21 cellular contexts compared by ENCODE assay signal in genomic region chr5:76757049-76757448, GRCh38. TPM values are rescaled to one million over a fixed set of nuclear protein-coding genes. Genes with fewer than 3 reads are reported as not detected.
DNase-seq lines count a peak whose midpoint lies in the region; ATAC-seq, FAIRE-seq and TF ChIP-seq lines count a peak whose summit lies in the region.
"Had no signal": no experiment of that assay in that cellular context is flagged by ENCODE, and none has a peak within 500 bp of the region (broad histone marks: within the 10 kb centered on the region; RNA-seq: fewer than 3 reads in every experiment).

No MANE protein-coding gene starts in this region.

- H3K27me3 ChIP-seq in right lobe of liver (no peaks in the 10 kb centered on the region), MG63 (no peaks in the 10 kb centered on the region)
- H3K27me3 ChIP-seq: BLaER1 treated with 17β-estradiol and CSF1 and Interleukin-3, amounts not matched to agents 10 nM and 100 nM had no signal

- intact Hi-C loops in right lobe of liver (cut with DNase I) = no loop called here

- peak in 1 of 4 donors; percentile 22 for ATAC-seq in right lobe of liver
- ATAC-seq: CD8-positive, alpha-beta T cell; HCT116 had no signal

- WGBS in right lobe of liver (ENCODE audit: insufficient coverage, low coverage, low lambda C conversion rate, missing lambda C conversion rate) = 85% methylated on average over 4 of the region's 4 CpGs

- H3K4me1 ChIP-seq in right lobe of liver = peaks cover 0 to 5% (median 0%) of the 10 kb centered on the region in 4 donors
- H3K4me1 ChIP-seq: BLaER1 treated with 17β-estradiol and CSF1 and Interleukin-3, amounts not matched to agents 10 nM and 100 nM had no signal

- FAIRE-seq in A204.1 (lab: Jason Lieb, UNC) = peak; percentile 95
- FAIRE-seq in RCC 7860 (lab: Jason Lieb, UNC) = peak; percentile 70
- FAIRE-seq in endometrium (lab: Jason Lieb, UNC) = peak; percentile 15
- FAIRE-seq: GM12891, HTR-8/SVneo had no signal

- DNase-seq in RCC 7860 (ENCODE audit: low spot score) = no peak
- DNase-seq in right lobe of liver = no peak
- DNase-seq in NCI-H748 (lab: John Stamatoyannopoulos, UW; ENCODE audit: unreplicated experiment) = no peak
- DNase-seq in NOMO-1 treated with dmso at 0.1 percent for 144 hours (lab: John Stamatoyannopoulos, UW; ENCODE audit: unreplicated experiment) = no peak
- DNase-seq in NCI-H146 treated with DMSO at 0.1 percent for 48 hours (lab: John Stamatoyannopoulos, UW; ENCODE audit: unreplicated experiment) = no peak
- DNase-seq in MG63 = no peak
- DNase-seq: 8988T, DMS 273 treated with DMSO at 0.1 percent for 48 hours, DMS53, DND-41, EL, GOT3, H7, HFFc6 had no signal

- peak overlapping the region in 1 of 3 donors; percentile 39 for H3K27ac ChIP-seq in right lobe of liver
- H3K27ac ChIP-seq: BLaER1 treated with 17β-estradiol and CSF1 and Interleukin-3, amounts not matched to agents 10 nM and 100 nM had no signal

- TF ChIP-seq POLR2A in right lobe of liver (IDR thresholded peaks at IDR 0.05) = no peak

- H3K4me3 ChIP-seq in right lobe of liver (peak overlapping the region in 2 of 3 donors; percentile 24 to 25), MG63 (no peak overlapping the region)
- H3K4me3 ChIP-seq: BLaER1 treated with 17β-estradiol and CSF1 and Interleukin-3, amounts not matched to agents 10 nM and 100 nM had no signal

- H3K36me3 ChIP-seq in right lobe of liver (no peaks in the 10 kb centered on the region), MG63 (no peaks in the 10 kb centered on the region)
- H3K36me3 ChIP-seq: BLaER1 treated with 17β-estradiol and CSF1 and Interleukin-3, amounts not matched to agents 10 nM and 100 nM had no signal

- no peak for TF ChIP-seq CTCF in right lobe of liver (IDR thresholded peaks at IDR 0.05)

- H3K9me3 ChIP-seq in right lobe of liver (no peaks in the 10 kb centered on the region), MG63 (no peaks in the 10 kb centered on the region)
- H3K9me3 ChIP-seq: BLaER1 treated with 17β-estradiol and CSF1 and Interleukin-3, amounts not matched to agents 10 nM and 100 nM had no signal

RNA-seq across cellular contexts. Expression of gene F2R, which starts 41.1 kb away (rescaled TPM):
- total RNA-seq in right lobe of liver = 10 to 100 TPM in 5 of 6 experiments, 1 to 10 TPM in 1; 3.5 to 18.4 (median 11.4) TPM
- 12.5 and 13.4 TPM in 2 replicates for total RNA-seq in MG63 (2014; rRNA removed; shearing (Covaris generic); ENCODE audit: low replicate concordance)
